14 cellular contexts compared by ENCODE assay signal in genomic region chr11:7677071-7677470, GRCh38. TPM values are rescaled to one million over a fixed set of nuclear protein-coding genes. Genes with fewer than 3 reads are reported as not detected.
DNase-seq lines count a peak whose midpoint lies in the region; ATAC-seq, FAIRE-seq and TF ChIP-seq lines count a peak whose summit lies in the region.
"Had no signal": no experiment of that assay in that cellular context is flagged by ENCODE, and none has a peak within 500 bp of the region (broad histone marks: within the 10 kb centered on the region; RNA-seq: fewer than 3 reads in every experiment).

No MANE protein-coding gene starts in this region.

- no peaks in the 10 kb centered on the region for H3K9me1 ChIP-seq in keratinocyte (ENCODE audit: control insufficient read depth, extremely low read depth, insufficient read depth, low read length)

- peak; percentile 77 for DNase-seq in BJ (ENCODE audit: low read depth)
- DNase-seq in KBM-7, result peak; percentile 39
- DNase-seq in astrocyte of the hippocampus (ENCODE audit: low read depth, low spot score), result peak; percentile 60
- peak; percentile 60 for DNase-seq in keratinocyte (ENCODE audit: low read depth, low spot score)
- no peak for DNase-seq in GF-D8 (lab: John Stamatoyannopoulos, UW)
- DNase-seq in cerebellum (ENCODE audit: low spot score), result no peak
- DNase-seq: DMS79, NCI-H1930 had no signal

- peak; percentile 84 for FAIRE-seq in keratinocyte (lab: Jason Lieb, UNC)

- no peak for ATAC-seq in HG02571 (IDR thresholded peaks at IDR 0.05; ENCODE audit: unreplicated experiment)
- ATAC-seq in GM19395 (IDR thresholded peaks at IDR 0.05; ENCODE audit: unreplicated experiment), result no peak
- ATAC-seq: activated CD4-positive, CD25-positive, alpha-beta regulatory T cell treated with anti-CD3 and anti-CD28 coated beads, Interleukin-2, amount 50 U/mL, for 24 hours had no signal

- H4K20me1 ChIP-seq in keratinocyte (ENCODE audit: control insufficient read depth, extremely low read depth, insufficient read depth, low read length), result no peaks in the 10 kb centered on the region

- no peak overlapping the region for H3K4me2 ChIP-seq in keratinocyte (ENCODE audit: control insufficient read depth, extremely low read depth, insufficient read depth, low read depth, low read length)

- dilution Hi-C loops in keratinocyte (cut with MboI; ENCODE audit: extremely low pct_ligation_motif_present, low sequenced_read_pairs), result no loop called here

- H3K27me3 ChIP-seq in BJ (ENCODE audit: control insufficient read depth, insufficient read depth, low read length) (no peaks in the 10 kb centered on the region), keratinocyte (ENCODE audit: control insufficient read depth, extremely low read depth, insufficient read depth, low read length) (no peaks in the 10 kb centered on the region)

- H3K36me3 ChIP-seq in BJ (ENCODE audit: control insufficient read depth, insufficient read depth, low read length), result no peaks in the 10 kb centered on the region
- H3K36me3 ChIP-seq in keratinocyte (ENCODE audit: control insufficient read depth in 2 of 2, extremely low read depth in 1 of 2, insufficient read depth in 2 of 2, low read length in 2 of 2), result no peaks in the 10 kb centered on the region
- H3K36me3 ChIP-seq: HAP-1, prostate gland had no signal

- H3K27ac ChIP-seq in keratinocyte (ENCODE audit: control insufficient read depth, insufficient read depth, low read length), result peak overlapping the region; percentile 46

- TF ChIP-seq CTCF in BJ (IDR thresholded peaks at IDR 0.05; ENCODE audit: insufficient read depth, low read depth, low read length) (no peak), keratinocyte (optimal IDR thresholded peaks at IDR 0.05 in 1 of 3, IDR thresholded peaks at IDR 0.05 in 1 of 3, conservative IDR thresholded peaks at IDR 0.05 in 1 of 3; ENCODE audit: extremely low read depth in 1 of 3, insufficient read depth in 2 of 3, low read length in 3 of 3) (no peak)

- no peak overlapping the region for H3K4me3 ChIP-seq in BJ (ENCODE audit: low read depth, low read length)
- no peak overlapping the region for H3K4me3 ChIP-seq in keratinocyte (ENCODE audit: control insufficient read depth in 2 of 3, extremely low read depth in 1 of 3, insufficient read depth in 2 of 3, low read depth in 1 of 3, low read length in 3 of 3)
- H3K4me3 ChIP-seq: HAP-1, prostate gland had no signal

- peaks cover 29% of the 10 kb centered on the region for H3K4me1 ChIP-seq in keratinocyte (ENCODE audit: control insufficient read depth, extremely low read depth, insufficient read depth, low read length)
- H3K4me1 ChIP-seq: prostate gland had no signal

- CTCF ChIA-PET in BJ (lab: Yijun Ruan, JAX), result interaction anchor here (0.6 to 2.6 kb wide), 8 partner anchors 9 to 235 kb away, joined by 3 to 7 read pairs (median 4); no protein-coding TSS in a partner anchor

- no peaks in the 10 kb centered on the region for H3K79me2 ChIP-seq in keratinocyte (ENCODE audit: control insufficient read depth, insufficient read depth, low read length)

- in situ Hi-C loops in KBM-7 (cut with MboI; ENCODE audit: low pct_unique_long_range_greater_than_20kb, low sequenced_read_pairs), result no loop called here

- no peaks in the 10 kb centered on the region for H3K9me3 ChIP-seq in keratinocyte (ENCODE audit: control insufficient read depth, low read depth, low read length)
- H3K9me3 ChIP-seq: prostate gland had no signal

- H3K9ac ChIP-seq in keratinocyte (ENCODE audit: control insufficient read depth, extremely low read depth, insufficient read depth, low read length), result no peak overlapping the region

- POLR2A ChIA-PET in BJ (lab: Charles Lee), result interaction anchor here (0.6 kb wide), 1 partner anchor 410 kb away, joined by 3 read pairs; no protein-coding TSS in a partner anchor

- H2AFZ ChIP-seq in keratinocyte (ENCODE audit: control insufficient read depth, low read length), result peak overlapping the region; percentile 43

RNA-seq across cellular contexts. Expression of gene CYB5R2, which starts 3.8 kb away (rescaled TPM):
- polyA plus RNA-seq in BJ (2011; rRNA removed) (48.9 and 49.6 TPM in 2 replicates), keratinocyte (24.7 to 37.0 TPM (median 34.3 TPM) in 3 replicates)
- polyA minus RNA-seq in BJ (2011; rRNA and poly(A)+ RNA removed), result 21.1 and 27.4 TPM in 2 replicates
- 12.8 TPM for polyA plus RNA-seq in keratinocyte (2011; ENCODE audit: low read depth)
- 20.8 and 23.9 TPM in 2 replicates for polyA plus RNA-seq in keratinocyte (2011; cell fraction: cytosol; rRNA removed)
- polyA plus RNA-seq in keratinocyte (2011; cell fraction: nucleus; rRNA removed), result 60.6 and 68.5 TPM in 2 replicates
- 33.2 and 59.8 TPM in 2 replicates for polyA plus RNA-seq in keratinocyte (2012; ENCODE audit: low replicate concordance)
- polyA minus RNA-seq in keratinocyte, result 27.3 to 49.0 TPM (median 47.8 TPM) in 3 replicates
- polyA minus RNA-seq in keratinocyte (2011; cell fraction: cytosol; rRNA and poly(A)+ RNA removed), result 17.1 TPM
- polyA minus RNA-seq in keratinocyte (2011; cell fraction: nucleus; rRNA and poly(A)+ RNA removed), result 12.7 and 17.5 TPM in 2 replicates
- 2.5 TPM for total RNA-seq in cerebellum

RNA-seq across cellular contexts. Expression of gene OVCH2, which starts 29.2 kb away (rescaled TPM):
- polyA plus RNA-seq in BJ (2011; rRNA removed) (2.8 and 3.7 TPM in 2 replicates), keratinocyte (1.7 to 8.1 TPM (median 2.8 TPM) in 3 replicates)
- 4.4 and 7.5 TPM in 2 replicates for polyA minus RNA-seq in BJ (2011; rRNA and poly(A)+ RNA removed)
- polyA plus RNA-seq in keratinocyte (2011; ENCODE audit: low read depth), result 9.8 TPM
- polyA plus RNA-seq in keratinocyte (2011; cell fraction: cytosol; rRNA removed), result 0.23 and 0.66 TPM in 2 replicates
- 38.0 and 53.4 TPM in 2 replicates for polyA plus RNA-seq in keratinocyte (2011; cell fraction: nucleus; rRNA removed)
- polyA plus RNA-seq in keratinocyte (2012; ENCODE audit: low replicate concordance), result 0.28 and 6.6 TPM in 2 replicates
- polyA minus RNA-seq in keratinocyte, result 4.9 to 11.0 TPM (median 10.3 TPM) in 3 replicates
- not detected for polyA minus RNA-seq in keratinocyte (2011; cell fraction: cytosol; rRNA and poly(A)+ RNA removed)
- polyA minus RNA-seq in keratinocyte (2011; cell fraction: nucleus; rRNA and poly(A)+ RNA removed), result 6.4 and 14.7 TPM in 2 replicates
- not detected for total RNA-seq in cerebellum
- total RNA-seq: mesenteric fat pad had no signal

Comparison
In these comparisons a context has a peak if more than half of its experiments do, and no peak if none do; other contexts are left out.
1. DNase-seq: peak in BJ (single experiment), KBM-7 (single experiment), astrocyte of the hippocampus (single experiment) and keratinocyte (single experiment); none in GF-D8 (single experiment) and cerebellum (single experiment).